ENCODE assay signal across 1 cellular context in the genomic region with DNA sequence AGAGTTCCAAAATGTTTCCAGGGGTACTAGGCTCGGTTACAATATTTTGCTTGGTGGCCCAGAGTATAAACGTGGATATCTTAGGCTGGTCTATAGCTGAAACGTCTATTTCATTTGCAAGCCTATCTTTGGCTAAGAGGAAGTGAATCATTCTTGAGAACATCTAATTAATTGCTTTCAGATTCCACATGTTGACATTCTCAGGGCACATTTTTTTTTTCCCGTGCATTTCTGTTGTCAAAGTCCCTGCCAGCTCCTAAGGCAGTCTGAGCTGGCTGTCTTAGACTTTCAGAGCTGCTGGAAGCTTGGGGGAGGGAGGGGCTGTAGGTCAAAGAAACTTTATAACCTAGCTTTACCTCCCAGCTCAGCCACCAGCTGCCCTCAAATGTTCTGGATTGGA.
TF ChIP-seq lines count a peak whose summit lies in the region.

No MANE protein-coding gene starts in this region.

TF ChIP-seq in WTC11, 78 proteins besides CTCF, POLR2A, EP300 and RAD21 (continued from another document):
- TF ChIP-seq AFF4 (CRISPR knock-in tag; IDR thresholded peaks at IDR 0.05; ENCODE audit: borderline replicate concordance) (no peak), ZNF121 (CRISPR knock-in tag; IDR thresholded peaks at IDR 0.05) (no peak)
